1 cellular context compared by ENCODE assay signal in genomic region chr10:75203221-75203620, GRCh38.
A peak's percentile ranks its signal among the peaks of the same experiment; 100 is the strongest.
TF ChIP-seq lines count a peak whose summit lies in the region.

No MANE protein-coding gene starts in this region.

TF ChIP-seq in HEK293, 187 proteins besides CTCF, POLR2A, EP300 and RAD21:
- TF ChIP-seq ZNF335 (tag by site-specific recombination; conservative IDR thresholded peaks at IDR 0.05) (peak; percentile 34), KLF17 (tag by site-specific recombination; IDR thresholded peaks at IDR 0.05) (peak; percentile 57), KLF1 (tag by site-specific recombination; IDR thresholded peaks at IDR 0.05) (peak; percentile 87), ZNF146 (tag by site-specific recombination; IDR thresholded peaks at IDR 0.05) (0 out of 2 replicates have a peak, but pooled peaks have one; percentile 12)
